Comparison of ENCODE assay signal across 14 cellular contexts in genomic region chr4:127055349-127055748, GRCh38.
DNase-seq lines count a peak whose midpoint lies in the region; ATAC-seq lines count a peak whose summit lies in the region.
"Had no signal": no experiment of that assay in that cellular context is flagged by ENCODE, and none has a peak within 500 bp of the region (broad histone marks: within the 10 kb centered on the region; RNA-seq: fewer than 3 reads in every experiment).

No MANE protein-coding gene starts in this region.

- H3K36me3 ChIP-seq in neuronal stem cell (replicated peaks in 1 of 2; ENCODE audit: control insufficient read depth in 2 of 2, insufficient read depth in 2 of 2, low read length in 2 of 2): no peaks in the 10 kb centered on the region

- no peak overlapping the region for H2BK12ac ChIP-seq in neuronal stem cell (ENCODE audit: low read length)

- H3K9ac ChIP-seq in neuronal stem cell (ENCODE audit: low read depth, low read length, poor library complexity): no peak overlapping the region

- DNase-seq in GM04504 (ENCODE audit: low read depth) (peak; percentile 9), NCI-H446 treated with DMSO at 0.1 percent for 48 hours (lab: John Stamatoyannopoulos, UW) (peak; percentile 93), epidermal melanocyte (ENCODE audit: insufficient read length, low spot score) (peak; percentile 37), nucleus accumbens (lab: John Stamatoyannopoulos, UW) (peak in 42 of 56 donors; percentile 2 to 71 (median 15)), neuronal stem cell (ENCODE audit: low spot score) (no peak), NCI-H510A treated with DMSO at 0.1 percent for 48 hours (lab: John Stamatoyannopoulos, UW) (no peak)
- DNase-seq: H9, NCI-H2171 treated with DMSO at 0.1 percent for 48 hours, RPMI8226 had no signal

- H3K27ac ChIP-seq in neuronal stem cell (replicated peaks; ENCODE audit: low read length): no peak overlapping the region
- H3K27ac ChIP-seq: dorsolateral prefrontal cortex, hepatocyte had no signal

- no peak overlapping the region for H3K4ac ChIP-seq in neuronal stem cell (ENCODE audit: low read length)

- peaks cover 3 to 16% of the 10 kb centered on the region in 2 donors for H3K9me3 ChIP-seq in neuronal stem cell (replicated peaks in 1 of 2; ENCODE audit: control insufficient read depth in 2 of 2, insufficient read depth in 1 of 2, low read depth in 1 of 2, low read length in 2 of 2)

- ATAC-seq in GM21381 (IDR thresholded peaks at IDR 0.05; ENCODE audit: unreplicated experiment) (no peak), GM19452 (IDR thresholded peaks at IDR 0.05; ENCODE audit: unreplicated experiment) (no peak)
- ATAC-seq: activated naive CD4-positive, alpha-beta T cell treated with anti-CD3 and anti-CD28 coated beads, Interleukin-2, amount 50 U/mL, for 72 hours had no signal

- no peak overlapping the region for H3K23ac ChIP-seq in neuronal stem cell (ENCODE audit: low read depth, low read length, poor library complexity)

- WGBS in neuronal stem cell (ENCODE audit: extremely low coverage in 2 of 2, insufficient read length in 2 of 2, insufficient replicate concordance in 1 of 2), 2 donors: no CpG with 5 or more reads among the region's 1 CpG

- no peak overlapping the region for H2AFZ ChIP-seq in neuronal stem cell (ENCODE audit: low read length)
- H2AFZ ChIP-seq: hepatocyte had no signal

- H3K27me3 ChIP-seq in neuronal stem cell (ENCODE audit: control insufficient read depth in 3 of 3, insufficient read depth in 3 of 3, low read depth in 1 of 3, low read length in 3 of 3): no peaks in the 10 kb centered on the region
- H3K27me3 ChIP-seq: dorsolateral prefrontal cortex, hepatocyte had no signal

- no peak overlapping the region for H2BK120ac ChIP-seq in neuronal stem cell (ENCODE audit: low read depth, low read length)

- H3K4me1 ChIP-seq in neuronal stem cell (ENCODE audit: control insufficient read depth in 2 of 2, insufficient read depth in 1 of 2, low read depth in 1 of 2, low read length in 2 of 2): peaks cover 0 to 8% of the 10 kb centered on the region in 2 donors

- no peak overlapping the region for H2BK15ac ChIP-seq in neuronal stem cell (ENCODE audit: low read length)

- H4K91ac ChIP-seq in neuronal stem cell (ENCODE audit: low read depth, low read length, poor library complexity): no peak overlapping the region

- H4K8ac ChIP-seq in neuronal stem cell (ENCODE audit: low read depth, low read length): no peak overlapping the region

- H2BK5ac ChIP-seq in neuronal stem cell (ENCODE audit: low read length): no peak overlapping the region

- no peak overlapping the region for H2AK5ac ChIP-seq in neuronal stem cell (ENCODE audit: low read depth, low read length)

- H3K79me1 ChIP-seq in neuronal stem cell (ENCODE audit: low read depth, low read length): no peaks in the 10 kb centered on the region

- H3K4me2 ChIP-seq in neuronal stem cell (ENCODE audit: insufficient read depth, low read length, poor library complexity, severe bottlenecking): no peak overlapping the region
- H3K4me2 ChIP-seq: hepatocyte had no signal

- no peak overlapping the region for H3K14ac ChIP-seq in neuronal stem cell (ENCODE audit: low read length)

- peak overlapping the region in 1 of 2 donors; percentile 60 for H3K4me3 ChIP-seq in neuronal stem cell (ENCODE audit: low read length in 2 of 2)
- H3K4me3 ChIP-seq: dorsolateral prefrontal cortex, hepatocyte had no signal

- no peak overlapping the region for H3K18ac ChIP-seq in neuronal stem cell (ENCODE audit: low read length)

Comparison
In these comparisons a context has a peak if more than half of its experiments do, and no peak if none do; other contexts are left out.
1. DNase-seq: peak in GM04504 (single experiment), NCI-H446 treated with DMSO at 0.1 percent for 48 hours (single experiment), epidermal melanocyte (single experiment) and nucleus accumbens (42 of 56); none in neuronal stem cell (single experiment) and NCI-H510A treated with DMSO at 0.1 percent for 48 hours (single experiment).